27 cellular contexts compared by ENCODE assay signal in the genomic region with DNA sequence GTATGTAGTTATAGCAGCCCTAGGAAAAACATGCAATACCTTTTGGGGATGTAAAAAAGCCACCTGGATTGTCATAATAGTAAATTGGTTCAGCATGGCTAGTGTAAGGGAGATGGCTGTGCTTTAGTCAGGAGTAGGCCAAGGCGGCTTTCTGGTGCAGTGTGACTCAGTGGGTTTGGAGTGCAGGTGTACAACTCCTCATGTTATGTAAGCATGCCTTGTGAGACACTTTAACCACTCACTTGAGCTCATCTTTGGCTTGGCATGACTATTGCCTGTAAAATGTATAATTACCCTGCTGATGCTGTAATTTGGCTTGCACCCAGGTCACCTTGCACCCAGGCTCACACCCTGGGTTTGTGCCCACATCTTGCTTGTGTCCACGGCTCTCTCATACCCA.
"Had no signal": no experiment of that assay in that cellular context is flagged by ENCODE, and none has a peak within 500 bp of the region (broad histone marks: within the 10 kb centered on the region; RNA-seq: fewer than 3 reads in every experiment).

No MANE protein-coding gene starts in this region.

- H3K27me3 Mint-ChIP-seq: stimulated activated naive B cell treated with anti-CD40 and anti-IgM and Interleukin-4, amounts not matched to agents 10 μg/mL and 1 μg/mL and 100 μg/mL, for 72 hours had no signal

- H3K27ac Mint-ChIP-seq: mesothelial cell of epicardium; naive thymus-derived CD4-positive, alpha-beta T cell; natural killer cell treated with Interleukin-12 subunit alpha and Interleukin-12 subunit beta and Interleukin-15 and Interleukin-18, amount 100 ng/mL, for 72 hours; progenitor cell of endocrine pancreas; stimulated activated naive B cell treated with anti-CD40 and anti-IgM and Interleukin-4, amounts not matched to agents 10 μg/mL and 1 μg/mL and 100 μg/mL, for 72 hours had no signal

- ATAC-seq: heart right ventricle; left colon; left lung; lower lobe of right lung; naive thymus-derived CD4-positive, alpha-beta T cell; natural killer cell treated with Interleukin-12 subunit alpha and Interleukin-12 subunit beta and Interleukin-15 and Interleukin-18, amount 100 ng/mL, for 72 hours; right cardiac atrium; sciatic nerve; stimulated activated naive B cell treated with anti-CD40 and anti-IgM and Interleukin-4, amounts not matched to agents 10 μg/mL and 1 μg/mL and 100 μg/mL, for 72 hours; stimulated activated naive CD8-positive, alpha-beta T cell treated with anti-CD3 and anti-CD28 coated beads, Interleukin-15, Interleukin-2, amounts not matched to agents 100 U/mL and 50 U/mL, for 24 hours had no signal

- DNase-seq: heart right ventricle; islet precursor cell; kidney glomerular epithelial cell; left colon; left lung; lower lobe of right lung; mesendoderm; naive thymus-derived CD4-positive, alpha-beta T cell; ovary; right cardiac atrium; stimulated activated CD4-positive, alpha-beta T cell treated with anti-CD3 and anti-CD28 coated beads, Interleukin-12 subunit alpha, Interleukin-12 subunit beta, amount 100 ng/mL, for 4 hours; stimulated activated CD4-positive, alpha-beta T cell treated with anti-CD3 and anti-CD28 coated beads, Interleukin-15, amount 100 ng/mL, for 24 hours; stimulated activated CD4-positive, alpha-beta T cell treated with anti-CD3 and anti-CD28 coated beads, Interleukin-2, amount 100 ng/mL, for 24 hours; stimulated activated CD4-positive, alpha-beta T cell treated with anti-CD3 and anti-CD28 coated beads, Interleukin-4, amount 100 ng/mL, for 1 hour; stimulated activated naive B cell treated with anti-CD40 and anti-IgM and Interleukin-4, amounts not matched to agents 10 μg/mL and 1 μg/mL and 100 μg/mL, for 72 hours; stimulated activated naive CD8-positive, alpha-beta T cell treated with anti-CD3 and anti-CD28 coated beads, Interleukin-15, Interleukin-2, amounts not matched to agents 100 U/mL and 50 U/mL, for 24 hours; stomach; testis; thyroid gland; transverse colon; upper lobe of left lung had no signal

- H3K9me3 ChIP-seq: heart right ventricle, left lung, lower lobe of right lung, ovary, stomach, testis, thyroid gland, transverse colon, upper lobe of left lung had no signal

- H3K36me3 Mint-ChIP-seq: mesothelial cell of epicardium; naive thymus-derived CD4-positive, alpha-beta T cell; natural killer cell treated with Interleukin-12 subunit alpha and Interleukin-12 subunit beta and Interleukin-15 and Interleukin-18, amount 100 ng/mL, for 72 hours; stimulated activated naive B cell treated with anti-CD40 and anti-IgM and Interleukin-4, amounts not matched to agents 10 μg/mL and 1 μg/mL and 100 μg/mL, for 72 hours had no signal

- H3K4me1 ChIP-seq: testis, thyroid gland had no signal

- H3K4me3 ChIP-seq: heart right ventricle, hepatocyte, left lung, lower lobe of right lung, ovary, skin epidermis, stomach, testis, thyroid gland, transverse colon, upper lobe of left lung had no signal

- H3K4me1 Mint-ChIP-seq: stimulated activated naive B cell treated with anti-CD40 and anti-IgM and Interleukin-4, amounts not matched to agents 10 μg/mL and 1 μg/mL and 100 μg/mL, for 72 hours had no signal

- H3K27me3 ChIP-seq: heart right ventricle, hepatocyte, left lung, ovary, stomach, testis, thyroid gland, transverse colon, upper lobe of left lung had no signal

- H3K36me3 ChIP-seq: heart right ventricle, left lung, lower lobe of right lung, ovary, stomach, thyroid gland, transverse colon, upper lobe of left lung had no signal

- H3K27ac ChIP-seq: heart right ventricle, hepatocyte, left lung, lower lobe of right lung, ovary, skin epidermis, stomach, testis, thyroid gland, transverse colon, upper lobe of left lung had no signal

- H3K4me3 Mint-ChIP-seq: mesothelial cell of epicardium; naive thymus-derived CD4-positive, alpha-beta T cell; natural killer cell treated with Interleukin-12 subunit alpha and Interleukin-12 subunit beta and Interleukin-15 and Interleukin-18, amount 100 ng/mL, for 72 hours; stimulated activated naive B cell treated with anti-CD40 and anti-IgM and Interleukin-4, amounts not matched to agents 10 μg/mL and 1 μg/mL and 100 μg/mL, for 72 hours had no signal
